ENCODE assay signal across 15 cellular contexts in genomic region chr16:28168991-28169554, GRCh38. TPM values are rescaled to one million over a fixed set of nuclear protein-coding genes. Genes with fewer than 3 reads are reported as not detected.
DNase-seq lines count a peak whose midpoint lies in the region; TF ChIP-seq lines count a peak whose summit lies in the region.
"Had no signal": no experiment of that assay in that cellular context is flagged by ENCODE, and none has a peak within 500 bp of the region (broad histone marks: within the 10 kb centered on the region; RNA-seq: fewer than 3 reads in every experiment).

No MANE protein-coding gene starts in this region.

- intact Hi-C loops in tibial artery (cut with DNase I; ENCODE audit: low total_unique reads): no loop called here

- peak overlapping the region; percentile 60 for H3K27ac ChIP-seq in effector memory CD4-positive, alpha-beta T cell (ENCODE audit: insufficient read depth, low read length, poor library complexity, severe bottlenecking)
- no peak overlapping the region for H3K27ac ChIP-seq in tibial artery
- H3K27ac ChIP-seq: neural progenitor cell had no signal

- H3K4me1 Mint-ChIP-seq in stimulated activated naive CD8-positive, alpha-beta T cell treated with anti-CD3 and anti-CD28 coated beads, Interleukin-15, Interleukin-2, amounts not matched to agents 100 ng/mL and 50 ng/mL, for 24 hours (ENCODE audit: low read depth): peaks cover 81% of the 10 kb centered on the region
- H3K4me1 Mint-ChIP-seq: neural progenitor cell, WTC11 had no signal

- no peak overlapping the region for H3K4me3 Mint-ChIP-seq in stimulated activated naive CD8-positive, alpha-beta T cell treated with anti-CD3 and anti-CD28 coated beads, Interleukin-15, Interleukin-2, amounts not matched to agents 100 ng/mL and 50 ng/mL, for 24 hours
- H3K4me3 Mint-ChIP-seq: neural progenitor cell, WTC11 had no signal

- DNase-seq in stimulated activated CD4-positive, alpha-beta T cell treated with anti-CD3 and anti-CD28 coated beads, Interleukin-15, amount 100 ng/mL, for 1 hour (ENCODE audit: low read depth in 1 of 2, low spot score in 1 of 2): peak; percentile 21 to 26
- no peak for DNase-seq in stimulated activated CD4-positive, alpha-beta T cell treated with anti-CD3 and anti-CD28 coated beads, Interleukin-2, amount 100 ng/mL, for 24 hours
- DNase-seq in activated T-cell treated with anti-CD3 and anti-CD28 coated beads, Interleukin-2, amount 50 U/mL, for 1 hour: peak; percentile 64
- DNase-seq in effector memory CD4-positive, alpha-beta T cell: peak; percentile 17 to 39 (median 22)
- DNase-seq in KBM-7 (no peak), SK-N-DZ (ENCODE audit: low spot score) (no peak), tibial artery (no peak)
- DNase-seq: DMS 273 treated with DMSO at 0.1 percent for 48 hours, left colon, NCI-H146, NCI-H69, SIG-M5 had no signal

- H3K36me3 Mint-ChIP-seq in stimulated activated naive CD8-positive, alpha-beta T cell treated with anti-CD3 and anti-CD28 coated beads, Interleukin-15, Interleukin-2, amounts not matched to agents 100 ng/mL and 50 ng/mL, for 24 hours (ENCODE audit: low read depth): peaks cover 77% of the 10 kb centered on the region

- H3K9me3 Mint-ChIP-seq in stimulated activated naive CD8-positive, alpha-beta T cell treated with anti-CD3 and anti-CD28 coated beads, Interleukin-15, Interleukin-2, amounts not matched to agents 100 ng/mL and 50 ng/mL, for 24 hours: no peaks in the 10 kb centered on the region
- H3K9me3 Mint-ChIP-seq: neural progenitor cell, WTC11 had no signal

- TF ChIP-seq CTCF in tibial artery (IDR thresholded peaks at IDR 0.05): no peak

- peaks cover 24% of the 10 kb centered on the region for H3K4me1 ChIP-seq in effector memory CD4-positive, alpha-beta T cell (ENCODE audit: control insufficient read depth, insufficient read depth, low read length, poor library complexity, severe bottlenecking)
- H3K4me1 ChIP-seq in tibial artery: peaks cover 0 to 9% (median 1%) of the 10 kb centered on the region in 4 donors
- H3K4me1 ChIP-seq: neural progenitor cell had no signal

- H3K27me3 ChIP-seq in effector memory CD4-positive, alpha-beta T cell (replicated peaks; ENCODE audit: control insufficient read depth, insufficient read depth, low read length, poor library complexity, severe bottlenecking): no peaks in the 10 kb centered on the region
- no peaks in the 10 kb centered on the region for H3K27me3 ChIP-seq in tibial artery
- H3K27me3 ChIP-seq: neural progenitor cell had no signal

- H3K27ac Mint-ChIP-seq in stimulated activated naive CD8-positive, alpha-beta T cell treated with anti-CD3 and anti-CD28 coated beads, Interleukin-15, Interleukin-2, amounts not matched to agents 100 ng/mL and 50 ng/mL, for 24 hours: peak overlapping the region; percentile 66
- H3K27ac Mint-ChIP-seq: neural progenitor cell, WTC11 had no signal

- no peaks in the 10 kb centered on the region for H3K27me3 Mint-ChIP-seq in stimulated activated naive CD8-positive, alpha-beta T cell treated with anti-CD3 and anti-CD28 coated beads, Interleukin-15, Interleukin-2, amounts not matched to agents 100 ng/mL and 50 ng/mL, for 24 hours

- H3K9me3 ChIP-seq in effector memory CD4-positive, alpha-beta T cell (ENCODE audit: control insufficient read depth, low read length): no peaks in the 10 kb centered on the region
- no peaks in the 10 kb centered on the region for H3K9me3 ChIP-seq in tibial artery

- peaks cover 48% of the 10 kb centered on the region for H3K36me3 ChIP-seq in effector memory CD4-positive, alpha-beta T cell (ENCODE audit: control insufficient read depth, insufficient read depth, low read length)
- peaks cover 32 to 77% (median 57%) of the 10 kb centered on the region in 3 donors for H3K36me3 ChIP-seq in tibial artery
- H3K36me3 ChIP-seq: neural progenitor cell had no signal

- in situ Hi-C loops in KBM-7 (cut with MboI; ENCODE audit: low pct_unique_long_range_greater_than_20kb, low sequenced_read_pairs): no loop called here

- H3K4me3 ChIP-seq in effector memory CD4-positive, alpha-beta T cell (ENCODE audit: insufficient read depth, low read depth, low read length, poor library complexity, severe bottlenecking): no peak overlapping the region
- no peak overlapping the region for H3K4me3 ChIP-seq in tibial artery
- H3K4me3 ChIP-seq: neural progenitor cell had no signal

RNA-seq across cellular contexts. Expression of gene XPO6, which starts 42.7 kb away (rescaled TPM):
- 90.2 and 119 TPM in 2 replicates for polyA plus RNA-seq in SK-N-DZ (2014; cell fraction: cytosol; rRNA removed)
- polyA plus RNA-seq in SK-N-DZ (2014; cell fraction: nucleus; rRNA removed): 139 and 189 TPM in 2 replicates

Comparison
In these comparisons a context has a peak if more than half of its experiments do, and no peak if none do; other contexts are left out.
1. DNase-seq: peak in stimulated activated CD4-positive, alpha-beta T cell treated with anti-CD3 and anti-CD28 coated beads, Interleukin-15, amount 100 ng/mL, for 1 hour (2 of 2), activated T-cell treated with anti-CD3 and anti-CD28 coated beads, Interleukin-2, amount 50 U/mL, for 1 hour (single experiment) and effector memory CD4-positive, alpha-beta T cell (3 of 3); none in stimulated activated CD4-positive, alpha-beta T cell treated with anti-CD3 and anti-CD28 coated beads, Interleukin-2, amount 100 ng/mL, for 24 hours (0 of 2), KBM-7 (single experiment), SK-N-DZ (single experiment) and tibial artery (0 of 2).